In genomic region chr1:115338457-115338820, GRCh38 we compare ENCODE assay signal across 1 cellular context.
TF ChIP-seq lines count a peak whose summit lies in the region.

No MANE protein-coding gene starts in this region.

TF ChIP-seq in GM23338, 12 proteins besides CTCF, POLR2A, EP300 and RAD21 (continued from another document):
- TF ChIP-seq ZNF462 (CRISPR knock-in tag; IDR thresholded peaks at IDR 0.05): no peak
- no peak for TF ChIP-seq JUNB (IDR thresholded peaks at IDR 0.05; ENCODE audit: unreplicated experiment)
- TF ChIP-seq REST (IDR thresholded peaks at IDR 0.05; ENCODE audit: unreplicated experiment): no peak
- no peak for TF ChIP-seq ETS1 (IDR thresholded peaks at IDR 0.05)
- TF ChIP-seq ZNF114 (CRISPR knock-in tag; IDR thresholded peaks at IDR 0.05): no peak
